ENCODE assay signal across 24 cellular contexts in genomic region chr10:96321822-96322221, GRCh38. TPM values are rescaled to one million over a fixed set of nuclear protein-coding genes. Genes with fewer than 3 reads are reported as not detected.
DNase-seq lines count a peak whose midpoint lies in the region; ATAC-seq and TF ChIP-seq lines count a peak whose summit lies in the region.
"Had no signal": no experiment of that assay in that cellular context is flagged by ENCODE, and none has a peak within 500 bp of the region (broad histone marks: within the 10 kb centered on the region; RNA-seq: fewer than 3 reads in every experiment).

No MANE protein-coding gene starts in this region.

- ATAC-seq in stimulated activated naive B cell treated with anti-CD40 and anti-IgM and Interleukin-4, amounts not matched to agents 10 μg/mL and 1 μg/mL and 100 μg/mL, for 72 hours (replicated peaks) = peak; percentile 16 to 38
- ATAC-seq: left ventricle myocardium superior had no signal

- no peaks in the 10 kb centered on the region for H3K36me3 Mint-ChIP-seq in chondrocyte (ENCODE audit: low read depth)
- no peaks in the 10 kb centered on the region for H3K36me3 Mint-ChIP-seq in stimulated activated naive B cell treated with anti-CD40 and anti-IgM and Interleukin-4, amounts not matched to agents 10 μg/mL and 1 μg/mL and 100 μg/mL, for 72 hours
- H3K36me3 Mint-ChIP-seq: activated naive CD8-positive, alpha-beta T cell treated with anti-CD3 and anti-CD28 coated beads for 36 hours; CD14-positive monocyte had no signal

- H3K27ac Mint-ChIP-seq in chondrocyte (ENCODE audit: unreplicated experiment) = no peak overlapping the region
- H3K27ac Mint-ChIP-seq in stimulated activated naive B cell treated with anti-CD40 and anti-IgM and Interleukin-4, amounts not matched to agents 10 μg/mL and 1 μg/mL and 100 μg/mL, for 72 hours = no peak overlapping the region
- H3K27ac Mint-ChIP-seq: activated naive CD8-positive, alpha-beta T cell treated with anti-CD3 and anti-CD28 coated beads for 36 hours; activated T-helper 1 cell treated with anti-CD3 and anti-CD28 coated beads, Interleukin-12 subunit alpha, Interleukin-12 subunit beta, Interleukin-2, Interleukin-4 antibody, amounts not matched to agents 30 ng/mL and 10 ng/mL and 1 ng/mL, durations not matched to agents 14 hours and 24 hours and 36 hours; CD14-positive monocyte; HFFc6; nephron had no signal

- H3K9me3 Mint-ChIP-seq in chondrocyte (ENCODE audit: low read depth) = no peaks in the 10 kb centered on the region
- H3K9me3 Mint-ChIP-seq in stimulated activated naive B cell treated with anti-CD40 and anti-IgM and Interleukin-4, amounts not matched to agents 10 μg/mL and 1 μg/mL and 100 μg/mL, for 72 hours = no peaks in the 10 kb centered on the region
- H3K9me3 Mint-ChIP-seq: activated naive CD8-positive, alpha-beta T cell treated with anti-CD3 and anti-CD28 coated beads for 36 hours; activated T-helper 1 cell treated with anti-CD3 and anti-CD28 coated beads, Interleukin-12 subunit alpha, Interleukin-12 subunit beta, Interleukin-2, Interleukin-4 antibody, amounts not matched to agents 30 ng/mL and 10 ng/mL and 1 ng/mL, durations not matched to agents 14 hours and 24 hours and 36 hours; HFFc6; nephron had no signal

- H3K27me3 Mint-ChIP-seq in chondrocyte (ENCODE audit: low read depth) = peaks cover 22% of the 10 kb centered on the region
- H3K27me3 Mint-ChIP-seq in stimulated activated naive B cell treated with anti-CD40 and anti-IgM and Interleukin-4, amounts not matched to agents 10 μg/mL and 1 μg/mL and 100 μg/mL, for 72 hours = peaks cover 0 to 11% of the 10 kb centered on the region in 2 donors

- H3K4me1 Mint-ChIP-seq in chondrocyte (ENCODE audit: low read depth) = no peaks in the 10 kb centered on the region
- H3K4me1 Mint-ChIP-seq in stimulated activated naive B cell treated with anti-CD40 and anti-IgM and Interleukin-4, amounts not matched to agents 10 μg/mL and 1 μg/mL and 100 μg/mL, for 72 hours = peaks cover 0 to 4% of the 10 kb centered on the region in 2 donors
- H3K4me1 Mint-ChIP-seq: CD14-positive monocyte had no signal

- H3K4me3 Mint-ChIP-seq in chondrocyte (ENCODE audit: unreplicated experiment) = no peak overlapping the region
- no peak overlapping the region for H3K4me3 Mint-ChIP-seq in stimulated activated naive B cell treated with anti-CD40 and anti-IgM and Interleukin-4, amounts not matched to agents 10 μg/mL and 1 μg/mL and 100 μg/mL, for 72 hours
- H3K4me3 Mint-ChIP-seq: activated naive CD8-positive, alpha-beta T cell treated with anti-CD3 and anti-CD28 coated beads for 36 hours; activated T-helper 1 cell treated with anti-CD3 and anti-CD28 coated beads, Interleukin-12 subunit alpha, Interleukin-12 subunit beta, Interleukin-2, Interleukin-4 antibody, amounts not matched to agents 30 ng/mL and 10 ng/mL and 1 ng/mL, durations not matched to agents 14 hours and 24 hours and 36 hours; CD14-positive monocyte; HFFc6; nephron had no signal

- TF ChIP-seq CTCF in chondrocyte (IDR thresholded peaks at IDR 0.05) = peak; percentile 11

- DNase-seq in activated CD4-positive, alpha-beta T cell treated with anti-CD3 and anti-CD28 coated beads for 48 hours = peak; percentile 24
- DNase-seq in activated CD4-positive, alpha-beta T cell treated with anti-CD3 and anti-CD28 coated beads for 1 hour = no peak
- DNase-seq in NCI-H1417 (lab: John Stamatoyannopoulos, UW) (peak in 2 of 3 experiments; percentile 68 to 90), chondrocyte (ENCODE audit: low spot score) (no peak), RPMI8226 (no peak), NCI-H524 treated with DMSO at 0.1 percent for 48 hours (lab: John Stamatoyannopoulos, UW) (no peak), NCI-H510A (lab: John Stamatoyannopoulos, UW) (no peak)
- no peak for DNase-seq in stimulated activated naive B cell treated with anti-CD40 and anti-IgM and Interleukin-4, amounts not matched to agents 10 μg/mL and 1 μg/mL and 100 μg/mL, for 72 hours
- DNase-seq: ACHN; activated CD4-positive, CD25-positive, alpha-beta regulatory T cell; activated naive CD8-positive, alpha-beta T cell treated with anti-CD3 and anti-CD28 coated beads for 36 hours; effector CD4-positive, alpha-beta T cell; esophagus squamous epithelium; GF-D8; HFFc6; left ventricle myocardium superior; NCI-H146 had no signal

RNA-seq across cellular contexts. Expression of gene DNTT, which starts 17.6 kb away (rescaled TPM):
- total RNA-seq in chondrocyte = not detected in 3 replicates
- total RNA-seq: activated naive CD8-positive, alpha-beta T cell treated with anti-CD3 and anti-CD28 coated beads for 36 hours; activated T-helper 1 cell treated with anti-CD3 and anti-CD28 coated beads, Interleukin-12 subunit alpha, Interleukin-12 subunit beta, Interleukin-2, Interleukin-4 antibody, amounts not matched to agents 30 ng/mL and 10 ng/mL and 1 ng/mL, durations not matched to agents 14 hours and 24 hours and 36 hours; esophagus squamous epithelium; HFFc6; left ventricle myocardium superior; M059J; posterior vena cava; SK-MEL-5; temporal lobe had no signal

RNA-seq across cellular contexts. Expression of gene OPALIN, which starts 37.0 kb away (rescaled TPM):
- total RNA-seq in chondrocyte = not detected in 3 replicates
- total RNA-seq: activated naive CD8-positive, alpha-beta T cell treated with anti-CD3 and anti-CD28 coated beads for 36 hours; activated T-helper 1 cell treated with anti-CD3 and anti-CD28 coated beads, Interleukin-12 subunit alpha, Interleukin-12 subunit beta, Interleukin-2, Interleukin-4 antibody, amounts not matched to agents 30 ng/mL and 10 ng/mL and 1 ng/mL, durations not matched to agents 14 hours and 24 hours and 36 hours; esophagus squamous epithelium; HFFc6; left ventricle myocardium superior; M059J; posterior vena cava; SK-MEL-5; temporal lobe had no signal

RNA-seq across cellular contexts. Expression of gene BLNK, which starts 50.5 kb away (rescaled TPM):
- total RNA-seq in chondrocyte = not detected in 3 replicates
- total RNA-seq: activated T-helper 1 cell treated with anti-CD3 and anti-CD28 coated beads, Interleukin-12 subunit alpha, Interleukin-12 subunit beta, Interleukin-2, Interleukin-4 antibody, amounts not matched to agents 30 ng/mL and 10 ng/mL and 1 ng/mL, durations not matched to agents 14 hours and 24 hours and 36 hours; HFFc6; M059J; SK-MEL-5 had no signal

Comparison
In these comparisons a context has a peak if more than half of its experiments do, and no peak if none do; other contexts are left out.
1. DNase-seq: peak in activated CD4-positive, alpha-beta T cell treated with anti-CD3 and anti-CD28 coated beads for 48 hours (single experiment) and NCI-H1417 (2 of 3); none in activated CD4-positive, alpha-beta T cell treated with anti-CD3 and anti-CD28 coated beads for 1 hour (single experiment), chondrocyte (single experiment), stimulated activated naive B cell treated with anti-CD40 and anti-IgM and Interleukin-4, amounts not matched to agents 10 μg/mL and 1 μg/mL and 100 μg/mL, for 72 hours (single experiment), RPMI8226 (single experiment), NCI-H524 treated with DMSO at 0.1 percent for 48 hours (single experiment) and NCI-H510A (single experiment).